In the genomic region with DNA sequence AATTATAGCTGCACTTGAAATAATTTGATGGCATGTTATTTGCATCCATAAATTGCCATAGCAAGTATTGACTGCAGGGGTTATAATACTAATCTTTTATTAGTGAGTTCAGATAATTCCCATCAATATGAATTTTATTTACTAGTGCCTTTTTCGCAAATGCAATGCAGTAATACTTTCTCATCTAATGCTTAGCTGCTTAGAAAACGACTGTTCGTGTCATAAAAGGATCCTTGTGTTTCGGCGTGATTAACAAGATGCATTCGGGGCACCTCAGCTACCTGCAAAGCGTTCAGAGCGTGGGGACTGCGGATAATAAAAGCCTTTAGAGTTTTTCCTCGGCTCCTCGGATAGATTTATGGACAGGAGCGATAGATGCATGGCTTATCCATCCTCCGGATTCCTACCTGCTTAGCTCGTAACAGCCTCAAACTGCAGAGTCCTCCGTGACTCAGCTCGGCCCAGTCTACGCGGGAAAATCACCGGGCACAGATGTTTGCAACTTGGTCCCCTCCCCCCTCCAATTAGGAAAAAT, we compare ENCODE assay signal across 26 cellular contexts. TPM values are rescaled to one million over a fixed set of nuclear protein-coding genes. Genes with fewer than 3 reads are reported as not detected.
A peak's percentile ranks its signal among the peaks of the same experiment; 100 is the strongest.
DNase-seq lines count a peak whose midpoint lies in the region; ATAC-seq and TF ChIP-seq lines count a peak whose summit lies in the region.
"Had no signal": no experiment of that assay in that cellular context is flagged by ENCODE, and none has a peak within 500 bp of the region (broad histone marks: within the 10 kb centered on the region; RNA-seq: fewer than 3 reads in every experiment).

No MANE protein-coding gene starts in this region.

- H3K4me3 ChIP-seq in heart right ventricle = no peak overlapping the region
- H3K4me3 ChIP-seq: gastrocnemius medialis, GM23248, left lung, tibial nerve had no signal

- H3K4me1 Mint-ChIP-seq in brain = peaks cover 57% of the 10 kb centered on the region
- peaks cover 71% of the 10 kb centered on the region for H3K4me1 Mint-ChIP-seq in nephron progenitor cell

- no peaks in the 10 kb centered on the region for H3K36me3 ChIP-seq in heart right ventricle
- H3K36me3 ChIP-seq: gastrocnemius medialis, left lung, tibial nerve had no signal

- H3K4me1 ChIP-seq in heart right ventricle = peaks cover 18 to 68% (median 51%) of the 10 kb centered on the region in 9 donors

- H3K27ac Mint-ChIP-seq in brain (peak overlapping the region in 2 of 5 experiments; percentile 49 to 91), nephron progenitor cell (no peak overlapping the region)
- H3K27ac Mint-ChIP-seq: activated B cell treated with CpG ODN at 0.5 μM for 24 hours had no signal

- H3K4me3 Mint-ChIP-seq in brain (peak overlapping the region; percentile 22 to 80 (median 77)), nephron progenitor cell (peak overlapping the region; percentile 70)
- H3K4me3 Mint-ChIP-seq: activated B cell treated with CpG ODN at 0.5 μM for 24 hours had no signal

- peaks cover 0 to 18% (median 7%) of the 10 kb centered on the region in 5 experiments for H3K9me3 Mint-ChIP-seq in brain
- H3K9me3 Mint-ChIP-seq in nephron progenitor cell = no peaks in the 10 kb centered on the region
- H3K9me3 Mint-ChIP-seq: activated B cell treated with CpG ODN at 0.5 μM for 24 hours had no signal

- H3K9me3 ChIP-seq in heart right ventricle = no peaks in the 10 kb centered on the region
- H3K9me3 ChIP-seq: gastrocnemius medialis, left lung, tibial nerve had no signal

- DNase-seq in ELF-1 (ENCODE audit: low read depth, low spot score) (peak; percentile 27), GM13977 (ENCODE audit: low spot score) (peak; percentile 34), nephron progenitor cell (no peak), heart right ventricle (no peak)
- DNase-seq in stimulated activated naive CD4-positive, alpha-beta T cell (lab: John Stamatoyannopoulos, UW) = no peak
- DNase-seq in activated CD4-positive, alpha-beta T cell treated with anti-CD3 and anti-CD28 coated beads for 4 hours = no peak
- DNase-seq: activated B cell treated with CpG ODN at 0.5 μM for 24 hours; activated CD8-positive, alpha-beta memory T cell treated with anti-CD3 and anti-CD28 coated beads for 24 hours; CD8-positive, alpha-beta memory T cell; gastrocnemius medialis; GM23248; Kasumi-1; left lung; NCI-H1092 treated with DMSO at 0.1 percent for 48 hours; NCI-H2107; occipital lobe; SHP77 treated with DMSO at 0.1 percent for 48 hours; stimulated activated naive CD8-positive, alpha-beta T cell treated with anti-CD3 and anti-CD28 coated beads, Interleukin-15, Interleukin-2, amounts not matched to agents 100 U/mL and 50 U/mL, for 24 hours had no signal

- in situ Hi-C loops in GM13977 (cut with MboI; ENCODE audit: low pct_unique_long_range_greater_than_20kb, low sequenced_read_pairs, unreplicated experiment) = no loop called here

- no peak overlapping the region for H3K27ac ChIP-seq in heart right ventricle
- H3K27ac ChIP-seq: gastrocnemius medialis, GM23248, left lung, tibial nerve had no signal

- H3K36me3 Mint-ChIP-seq in brain (no peaks in the 10 kb centered on the region), nephron progenitor cell (ENCODE audit: low read depth) (no peaks in the 10 kb centered on the region)
- H3K36me3 Mint-ChIP-seq: CD8-positive, alpha-beta memory T cell had no signal

- H3K27me3 Mint-ChIP-seq in brain (peaks cover 98% of the 10 kb centered on the region), nephron progenitor cell (ENCODE audit: low read depth, poor library complexity) (peaks cover 77% of the 10 kb centered on the region)

- peaks cover 80 to 100% (median 98%) of the 10 kb centered on the region in 7 donors for H3K27me3 ChIP-seq in heart right ventricle

- WGBS in heart right ventricle, 2 donors = 9 to 13% methylated on average over 19 of the region's 19 CpGs

- intact Hi-C loops in heart right ventricle (cut with DNase I) = loop anchor here in 2 of 10 donors (5.0 to 10.0 kb wide), 2 partner anchors 366 to 393 kb away; no protein-coding TSS in a partner anchor

- TF ChIP-seq CTCF in GM13977 (IDR thresholded peaks at IDR 0.05; ENCODE audit: extremely low read depth, insufficient read depth, missing control alignments) (no peak), brain (conservative IDR thresholded peaks at IDR 0.05) (no peak), nephron progenitor cell (IDR thresholded peaks at IDR 0.05) (no peak), heart right ventricle (IDR thresholded peaks at IDR 0.05) (no peak)

- ATAC-seq in heart right ventricle = no peak
- ATAC-seq: esophagus mucosa; gastrocnemius medialis; left lung; sciatic nerve; stimulated activated naive CD8-positive, alpha-beta T cell treated with anti-CD3 and anti-CD28 coated beads, Interleukin-15, Interleukin-2, amounts not matched to agents 100 U/mL and 50 U/mL, for 24 hours had no signal

RNA-seq across cellular contexts. Expression of gene GBX2, which starts 2.6 kb away (rescaled TPM):
- not detected for polyA plus RNA-seq in brain (ENCODE audit: insufficient read depth, low read depth, low replicate concordance)
- under 1 TPM in 3 of 10 donors, not detected in 7; 0.12 to 0.22 (median 0.15) TPM for total RNA-seq in heart right ventricle
- under 1 TPM; 0.15 to 0.16 TPM for polyA plus RNA-seq in heart right ventricle
- total RNA-seq: activated B cell treated with CpG ODN at 0.5 μM for 24 hours; cardiac septum; CD8-positive, alpha-beta memory T cell; esophagus mucosa; gastrocnemius medialis; GM23248; left lung; mononuclear cell; occipital lobe; OCI-LY7; sciatic nerve; T-helper 2 cell treated with Interferon-gamma antibody and Interleukin-4, amounts not matched to agents 100 ng/mL and 5 ng/mL, for 36 hours; tibial nerve had no signal
- polyA plus RNA-seq: CD8-positive, alpha-beta memory T cell; GM23248 had no signal

Comparison
In these comparisons a context has a peak if more than half of its experiments do, and no peak if none do; other contexts are left out.
1. DNase-seq: peak in ELF-1 (single experiment) and GM13977 (single experiment); none in nephron progenitor cell (single experiment), heart right ventricle (0 of 2), stimulated activated naive CD4-positive, alpha-beta T cell (0 of 6) and activated CD4-positive, alpha-beta T cell treated with anti-CD3 and anti-CD28 coated beads for 4 hours (0 of 2).